In genomic region chr1:156591432-156592157, GRCh38 we compare ENCODE assay signal across 8 cellular contexts. TPM values are rescaled to one million over a fixed set of nuclear protein-coding genes. Genes with fewer than 3 reads are reported as not detected.
DNase-seq lines count a peak whose midpoint lies in the region; ATAC-seq, FAIRE-seq and TF ChIP-seq lines count a peak whose summit lies in the region.

Gene NAXE, plus strand, starts transcription at chr1:156591776. Its CDS starts 29 bp downstream, at chr1:156591805.

- H3K79me2 ChIP-seq in astrocyte (ENCODE audit: insufficient read depth, low read length): peaks cover 9% of the 10 kb centered on the region

- peaks cover 12% of the 10 kb centered on the region for H3K4me1 ChIP-seq in astrocyte (ENCODE audit: insufficient read depth, low read length)

- FAIRE-seq in astrocyte (lab: Jason Lieb, UNC): no peak

- ATAC-seq in HG02571 (IDR thresholded peaks at IDR 0.05; ENCODE audit: unreplicated experiment) (peak; percentile 80), HG03457 (IDR thresholded peaks at IDR 0.05; ENCODE audit: unreplicated experiment) (no peak)

- H3K9ac ChIP-seq in astrocyte (ENCODE audit: low read length): peak within 1 kb of the TSS; percentile 91

- H3K27me3 Mint-ChIP-seq in T-helper 2 cell treated with Interferon-gamma antibody and Interleukin-4, amounts not matched to agents 5 μg/mL and 100 μg/mL, for 36 hours (ENCODE audit: low read depth): no peaks in the 10 kb centered on the region
- H3K27me3 Mint-ChIP-seq in astrocyte (ENCODE audit: low read depth, unreplicated experiment): no peaks in the 10 kb centered on the region

- no peaks in the 10 kb centered on the region for H3K9me3 Mint-ChIP-seq in T-helper 2 cell treated with Interferon-gamma antibody and Interleukin-4, amounts not matched to agents 5 μg/mL and 100 μg/mL, for 36 hours
- peaks cover 2% of the 10 kb centered on the region for H3K9me3 Mint-ChIP-seq in astrocyte (ENCODE audit: unreplicated experiment)

- H3K27me3 ChIP-seq in astrocyte (ENCODE audit: insufficient read depth, low read length): no peaks in the 10 kb centered on the region

- H3K4me3 ChIP-seq in GM12865 (ENCODE audit: low read depth, low read length) (peak within 1 kb of the TSS; percentile 74), astrocyte (ENCODE audit: insufficient read depth, low read depth, low read length) (peak within 1 kb of the TSS; percentile 61)

- H2AFZ ChIP-seq in astrocyte (ENCODE audit: low read depth, low read length): peak within 1 kb of the TSS; percentile 87

- H3K4me1 Mint-ChIP-seq in T-helper 2 cell treated with Interferon-gamma antibody and Interleukin-4, amounts not matched to agents 5 μg/mL and 100 μg/mL, for 36 hours (ENCODE audit: low read depth): peaks cover 16% of the 10 kb centered on the region
- H3K4me1 Mint-ChIP-seq in astrocyte (ENCODE audit: low read depth, unreplicated experiment): peaks cover 3% of the 10 kb centered on the region

- H3K4me3 Mint-ChIP-seq in T-helper 2 cell treated with Interferon-gamma antibody and Interleukin-4, amounts not matched to agents 5 μg/mL and 100 μg/mL, for 36 hours: peak within 1 kb of the TSS; percentile 84
- H3K4me3 Mint-ChIP-seq in astrocyte (ENCODE audit: unreplicated experiment): peak within 1 kb of the TSS; percentile 84

- peak within 1 kb of the TSS; percentile 81 for H3K27ac Mint-ChIP-seq in T-helper 2 cell treated with Interferon-gamma antibody and Interleukin-4, amounts not matched to agents 5 μg/mL and 100 μg/mL, for 36 hours
- H3K27ac Mint-ChIP-seq in astrocyte (ENCODE audit: unreplicated experiment): peak within 1 kb of the TSS; percentile 77

- peaks cover 15% of the 10 kb centered on the region for H3K36me3 ChIP-seq in astrocyte (ENCODE audit: insufficient read depth, low read length)

- peak within 1 kb of the TSS; percentile 91 for H3K4me2 ChIP-seq in astrocyte (ENCODE audit: low read length)

- TF ChIP-seq CTCF in GM12865 (IDR thresholded peaks at IDR 0.05; ENCODE audit: insufficient read depth, low read depth, low read length, missing control alignments): no peak
- TF ChIP-seq CTCF in astrocyte (IDR thresholded peaks at IDR 0.05; ENCODE audit: insufficient read depth, low read depth, low read length): no peak

- peak within 1 kb of the TSS; percentile 48 for H3K27ac ChIP-seq in astrocyte (ENCODE audit: low read depth, low read length)

- DNase-seq in GM12865 (ENCODE audit: low read depth) (peak; percentile 80), NCI-H1105 (lab: John Stamatoyannopoulos, UW) (peak; percentile 75), astrocyte (ENCODE audit: low read depth) (peak; percentile 31), hepatic stellate cell (ENCODE audit: low spot score) (peak; percentile 76), putamen (ENCODE audit: low spot score) (peak; percentile 79)
- peak; percentile 67 for DNase-seq in T-helper 2 cell treated with Interferon-gamma antibody and Interleukin-4, amounts not matched to agents 5 μg/mL and 100 μg/mL, for 36 hours (ENCODE audit: low spot score)

- no peaks in the 10 kb centered on the region for H3K9me3 ChIP-seq in astrocyte (ENCODE audit: insufficient read depth, low read depth, low read length)

- H4K20me1 ChIP-seq in astrocyte (ENCODE audit: insufficient read depth, low read length): peaks cover 15% of the 10 kb centered on the region

- peaks cover 20% of the 10 kb centered on the region for H3K36me3 Mint-ChIP-seq in T-helper 2 cell treated with Interferon-gamma antibody and Interleukin-4, amounts not matched to agents 5 μg/mL and 100 μg/mL, for 36 hours (ENCODE audit: low read depth)
- H3K36me3 Mint-ChIP-seq in astrocyte (ENCODE audit: low read depth, unreplicated experiment): peaks cover 9% of the 10 kb centered on the region

RNA-seq across cellular contexts. Expression of gene NAXE, which starts in this region (rescaled TPM):
- 48.5 and 51.1 TPM in 2 replicates for total RNA-seq in astrocyte
